In genomic region chr10:61472090-61472674, GRCh38 we compare ENCODE assay signal across 1 cellular context.
TF ChIP-seq lines count a peak whose summit lies in the region.

No MANE protein-coding gene starts in this region.

TF ChIP-seq in IMR-90, 13 proteins besides CTCF, POLR2A, EP300 and RAD21 (continued from another document):
- TF ChIP-seq MXI1 (IDR thresholded peaks at IDR 0.05; ENCODE audit: borderline replicate concordance, low read depth, low read length) (no peak), FOS (IDR thresholded peaks at IDR 0.05; ENCODE audit: low read depth, low read length) (no peak), RFX5 (IDR thresholded peaks at IDR 0.05; ENCODE audit: low read depth, low read length) (no peak), MAZ (IDR thresholded peaks at IDR 0.05; ENCODE audit: borderline replicate concordance, low read depth, low read length) (no peak)
